Comparison of ENCODE assay signal across 21 cellular contexts in the genomic region with DNA sequence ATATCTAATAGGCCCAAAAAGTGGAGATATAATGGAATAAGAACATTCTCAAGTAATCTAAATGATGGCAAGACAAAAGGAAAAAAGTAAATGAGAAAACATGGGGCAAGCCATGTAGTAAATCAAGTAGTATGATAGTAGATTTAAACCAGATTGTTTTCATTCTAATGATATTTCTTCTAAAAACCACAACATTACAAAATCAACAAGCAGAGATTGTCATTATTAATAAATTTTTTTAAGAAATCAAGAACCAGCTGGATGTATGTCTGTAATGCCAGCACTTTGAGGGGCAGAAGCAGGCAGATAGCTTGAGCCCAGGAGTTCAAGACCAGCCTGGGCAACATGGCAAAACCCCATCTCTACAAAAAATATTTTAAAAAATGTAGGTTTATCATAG.
"Had no signal": no experiment of that assay in that cellular context is flagged by ENCODE, and none has a peak within 500 bp of the region (broad histone marks: within the 10 kb centered on the region; RNA-seq: fewer than 3 reads in every experiment).

No MANE protein-coding gene starts in this region.

- H3K36me3 ChIP-seq: SJSA1 had no signal

- H3K9ac ChIP-seq: KMS-11 had no signal

- H3K4me3 ChIP-seq: K562, SJSA1, SK-N-MC had no signal

- H3K4me1 ChIP-seq: SJSA1 had no signal

- H3K9me3 ChIP-seq: SJSA1 had no signal

- H3K27me3 ChIP-seq: SJSA1 had no signal

- DNase-seq: MM.1S, NCI-H1092 treated with DMSO at 0.1 percent for 48 hours, NCI-H1417 treated with DMSO at 0.1 percent for 48 hours, NCI-H146, NCI-H1694 treated with DMSO at 0.1 percent for 48 hours, NCI-H1930, NCI-H2081 treated with DMSO at 0.1 percent for 48 hours, NCI-H2171, NCI-H226, NCI-H446, NCI-H510A, NCI-H524 treated with DMSO at 0.1 percent for 48 hours, NCI-H69, NCI-H774, Right ventricle myocardium superior, RPMI8226, SIG-M5 had no signal
